Comparison of ENCODE assay signal across 8 cellular contexts in the genomic region with DNA sequence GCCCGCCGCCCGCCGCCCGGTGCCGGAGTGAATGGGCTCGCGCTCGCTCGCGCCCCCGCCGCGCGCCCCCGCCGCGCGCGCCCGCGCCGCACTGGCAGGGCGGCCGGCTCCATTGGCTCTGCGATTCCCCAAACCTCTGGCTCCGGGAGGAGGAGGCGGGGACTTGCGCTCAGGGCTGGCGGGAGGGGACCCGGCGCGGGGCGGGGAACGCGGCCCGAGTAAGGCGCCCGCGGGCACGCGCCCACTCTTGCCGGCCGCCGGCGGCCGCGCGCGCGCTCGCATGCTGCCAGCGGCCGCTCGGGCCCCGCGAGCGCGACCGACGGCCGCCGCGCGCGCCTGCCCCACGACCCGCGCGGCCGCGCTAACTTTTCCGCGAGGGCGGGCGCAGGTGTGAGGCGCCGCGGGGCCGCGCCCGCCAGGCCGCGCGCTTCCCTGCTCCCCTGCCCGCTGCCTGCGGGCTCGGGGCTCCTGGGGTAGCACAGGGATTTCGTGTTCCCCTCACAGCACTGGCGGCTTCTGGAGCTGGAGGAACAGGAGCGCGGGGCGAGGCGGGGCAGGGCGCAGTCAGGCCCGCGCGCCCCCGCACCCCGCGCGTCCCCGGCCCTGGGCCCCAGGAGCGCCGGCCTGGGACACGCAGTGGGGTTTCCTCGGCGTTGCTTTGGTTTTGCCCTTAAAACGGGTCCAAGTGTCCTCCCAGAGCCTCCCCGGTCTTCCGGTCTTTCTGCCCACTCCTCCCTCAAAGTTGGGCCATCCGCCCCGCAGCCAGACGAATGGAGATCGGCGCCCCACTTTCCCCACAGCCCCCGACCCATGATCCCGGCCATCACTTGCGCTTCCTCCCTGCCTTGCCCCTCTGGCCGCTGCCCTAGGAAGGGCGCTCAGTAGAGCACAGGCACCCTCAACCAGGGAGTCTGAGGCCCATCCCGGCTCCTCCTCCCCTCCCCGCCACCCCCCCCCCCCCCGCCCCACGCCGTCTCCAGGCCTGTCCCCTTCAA.
DNase-seq lines count a peak whose midpoint lies in the region; ATAC-seq, FAIRE-seq and TF ChIP-seq lines count a peak whose summit lies in the region.

No MANE protein-coding gene starts in this region.

- no peaks in the 10 kb centered on the region for H3K36me3 Mint-ChIP-seq in activated CD4-positive, alpha-beta T cell treated with anti-CD3 and anti-CD28 coated beads for 36 hours (ENCODE audit: low read depth)
- no peaks in the 10 kb centered on the region for H3K36me3 Mint-ChIP-seq in chondrocyte (ENCODE audit: low read depth)

- POLR2A ChIA-PET in activated CD4-positive, alpha-beta T cell treated with anti-CD3 and anti-CD28 coated beads for 36 hours (lab: Charles Lee), result no interaction called here

- no peaks in the 10 kb centered on the region for H3K36me3 ChIP-seq in kidney epithelial cell (ENCODE audit: control insufficient read depth, insufficient read depth, low read length)

- peak; percentile 48 for ATAC-seq in HG03135 (IDR thresholded peaks at IDR 0.05; ENCODE audit: unreplicated experiment)
- ATAC-seq in activated CD4-positive, alpha-beta T cell treated with anti-CD3 and anti-CD28 coated beads for 36 hours, result peak; percentile 55
- no peak for ATAC-seq in GM19395 (IDR thresholded peaks at IDR 0.05; ENCODE audit: unreplicated experiment)

- peak overlapping the region; percentile 30 for H3K4me3 ChIP-seq in kidney epithelial cell (ENCODE audit: low read depth, low read length)

- peak overlapping the region; percentile 57 for H3K4me3 Mint-ChIP-seq in activated CD4-positive, alpha-beta T cell treated with anti-CD3 and anti-CD28 coated beads for 36 hours
- peak overlapping the region; percentile 55 for H3K4me3 Mint-ChIP-seq in chondrocyte (ENCODE audit: unreplicated experiment)

- peak; percentile 84 for FAIRE-seq in GM12892 (lab: Jason Lieb, UNC)

- peaks cover 36% of the 10 kb centered on the region for H3K4me1 Mint-ChIP-seq in activated CD4-positive, alpha-beta T cell treated with anti-CD3 and anti-CD28 coated beads for 36 hours
- H3K4me1 Mint-ChIP-seq in chondrocyte (ENCODE audit: low read depth), result no peaks in the 10 kb centered on the region

- DNase-seq in GM12892 (ENCODE audit: insufficient read length) (peak; percentile 93), NCI-H345 treated with DMSO at 0.1 percent for 48 hours (lab: John Stamatoyannopoulos, UW; ENCODE audit: unreplicated experiment) (peak; percentile 74), chondrocyte (ENCODE audit: low spot score) (no peak), kidney epithelial cell (ENCODE audit: low read depth) (no peak)
- DNase-seq in activated CD4-positive, alpha-beta T cell treated with anti-CD3 and anti-CD28 coated beads for 36 hours, result peak; percentile 83
- peak in 2 of 3 donors; percentile 42 to 64 for DNase-seq in stimulated activated CD4-positive, alpha-beta T cell treated with anti-CD3 and anti-CD28 coated beads, Interleukin-12 subunit alpha, Interleukin-12 subunit beta, amount 100 ng/mL, for 48 hours (ENCODE audit: low read depth in 2 of 3, low spot score in 1 of 3)

- no peak for TF ChIP-seq POLR2A in GM12892 (IDR thresholded peaks at IDR 0.05; ENCODE audit: low read depth, low read length)

- intact Hi-C loops in activated CD4-positive, alpha-beta T cell treated with anti-CD3 and anti-CD28 coated beads for 36 hours (cut with DNase I, micrococcal nuclease), result loop anchor here (1.0 to 10.0 kb wide), 13 partner anchors 102 to 1212 kb away; a partner anchor contains a TSS

- peaks cover 10% of the 10 kb centered on the region for H3K27me3 ChIP-seq in kidney epithelial cell (ENCODE audit: control insufficient read depth, insufficient read depth, low read length)

- no peak overlapping the region for H3K27ac Mint-ChIP-seq in activated CD4-positive, alpha-beta T cell treated with anti-CD3 and anti-CD28 coated beads for 36 hours
- H3K27ac Mint-ChIP-seq in chondrocyte (ENCODE audit: unreplicated experiment), result no peak overlapping the region

- CTCF ChIA-PET in activated CD4-positive, alpha-beta T cell treated with anti-CD3 and anti-CD28 coated beads for 36 hours (lab: Charles Lee), result no interaction called here

- H3K9me3 Mint-ChIP-seq in activated CD4-positive, alpha-beta T cell treated with anti-CD3 and anti-CD28 coated beads for 36 hours (ENCODE audit: low read depth), result no peaks in the 10 kb centered on the region
- H3K9me3 Mint-ChIP-seq in chondrocyte (ENCODE audit: low read depth), result no peaks in the 10 kb centered on the region

- TF ChIP-seq CTCF in chondrocyte (IDR thresholded peaks at IDR 0.05) (no peak), kidney epithelial cell (IDR thresholded peaks at IDR 0.05; ENCODE audit: insufficient read depth, low read length, poor library complexity, severe bottlenecking) (no peak)

- peaks cover 2% of the 10 kb centered on the region for H3K27me3 Mint-ChIP-seq in activated CD4-positive, alpha-beta T cell treated with anti-CD3 and anti-CD28 coated beads for 36 hours
- H3K27me3 Mint-ChIP-seq in chondrocyte (ENCODE audit: low read depth), result peaks cover 12% of the 10 kb centered on the region

Comparison
In these comparisons a context has a peak if more than half of its experiments do, and no peak if none do; other contexts are left out.
1. DNase-seq: peak in GM12892 (single experiment), NCI-H345 treated with DMSO at 0.1 percent for 48 hours (single experiment), activated CD4-positive, alpha-beta T cell treated with anti-CD3 and anti-CD28 coated beads for 36 hours (single experiment) and stimulated activated CD4-positive, alpha-beta T cell treated with anti-CD3 and anti-CD28 coated beads, Interleukin-12 subunit alpha, Interleukin-12 subunit beta, amount 100 ng/mL, for 48 hours (2 of 3); none in chondrocyte (single experiment) and kidney epithelial cell (single experiment).